Comparison of ENCODE assay signal across 5 cellular contexts in genomic region chrY:24098997-24099396, GRCh38. TPM values are rescaled to one million over a fixed set of nuclear protein-coding genes. Genes with fewer than 3 reads are reported as not detected.
"Had no signal": no experiment of that assay in that cellular context is flagged by ENCODE, and none has a peak within 500 bp of the region (broad histone marks: within the 10 kb centered on the region; RNA-seq: fewer than 3 reads in every experiment).

No MANE protein-coding gene starts in this region.

RNA-seq across cellular contexts. Expression of gene CDY1B, which starts 51.2 kb away (rescaled TPM):
- total RNA-seq: HepG2, HT-29, HT1080, IMR-90, K562 had no signal
